ENCODE assay signal across 26 cellular contexts in the genomic region with DNA sequence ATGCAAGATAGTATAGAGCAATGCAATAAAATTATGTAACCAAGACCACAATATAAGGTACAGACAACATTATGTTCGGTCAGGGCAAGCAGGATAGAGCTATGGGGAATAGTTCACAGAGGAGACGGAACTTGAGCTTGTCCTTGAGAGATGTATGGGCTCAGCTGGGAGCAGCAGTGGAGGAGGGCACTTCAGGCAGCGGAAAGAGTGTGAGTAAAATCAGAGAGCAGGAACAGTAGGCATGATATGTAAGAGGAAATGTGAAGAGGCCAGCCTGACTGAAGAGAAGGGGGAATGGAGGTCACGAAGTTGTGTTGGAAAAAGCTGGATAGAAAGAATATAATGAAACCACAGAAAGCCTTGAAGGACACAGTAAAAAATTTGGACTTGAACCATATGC.
DNase-seq lines count a peak whose midpoint lies in the region; ATAC-seq and TF ChIP-seq lines count a peak whose summit lies in the region.
"Had no signal": no experiment of that assay in that cellular context is flagged by ENCODE, and none has a peak within 500 bp of the region (broad histone marks: within the 10 kb centered on the region; RNA-seq: fewer than 3 reads in every experiment).

No MANE protein-coding gene starts in this region.

- H3K27me3 Mint-ChIP-seq in WTC11 (ENCODE audit: low read depth) (no peaks in the 10 kb centered on the region), mesothelial cell of epicardium (ENCODE audit: low read depth) (no peaks in the 10 kb centered on the region), nephron progenitor cell (ENCODE audit: low read depth, poor library complexity) (peaks cover 8% of the 10 kb centered on the region)
- H3K27me3 Mint-ChIP-seq: CD4-positive, CD25-positive, alpha-beta regulatory T cell had no signal

- H3K36me3 Mint-ChIP-seq in WTC11, result no peaks in the 10 kb centered on the region
- H3K36me3 Mint-ChIP-seq in mesothelial cell of epicardium, result no peaks in the 10 kb centered on the region
- H3K36me3 Mint-ChIP-seq in nephron progenitor cell (ENCODE audit: low read depth), result no peaks in the 10 kb centered on the region
- H3K36me3 Mint-ChIP-seq: CD14-positive monocyte; CD4-positive, alpha-beta memory T cell; CD4-positive, CD25-positive, alpha-beta regulatory T cell; CD8-positive, alpha-beta memory T cell had no signal

- DNase-seq in cardiac muscle cell (ENCODE audit: low read depth in 1 of 2, low spot score in 1 of 2) (peak in 1 of 2 donors; percentile 78), left ventricle myocardium inferior (no peak), WTC11 (ENCODE audit: low spot score) (no peak), mesothelial cell of epicardium (ENCODE audit: low spot score in 2 of 2, unreplicated experiment in 2 of 2) (no peak), nephron progenitor cell (no peak), NOMO-1 (lab: John Stamatoyannopoulos, UW; ENCODE audit: unreplicated experiment in 2 of 2) (no peak), epidermal melanocyte (ENCODE audit: insufficient read length, low spot score) (no peak), NCI-H187 treated with DMSO at 0.1 percent for 48 hours (lab: John Stamatoyannopoulos, UW) (no peak)
- DNase-seq: AML-193; CD4-positive, alpha-beta memory T cell; CD4-positive, CD25-positive, alpha-beta regulatory T cell; CD8-positive, alpha-beta memory T cell; COR-L47; DMS 273 treated with DMSO at 0.1 percent for 48 hours; DMS153; DMS53; DMS79; DND-41; EL; GDM1 had no signal

- H3K36me3 ChIP-seq in cardiac muscle cell, result no peaks in the 10 kb centered on the region
- no peaks in the 10 kb centered on the region for H3K36me3 ChIP-seq in left ventricle myocardium inferior
- H3K36me3 ChIP-seq: BLaER1 treated with 17β-estradiol and CSF1 and Interleukin-3, amounts not matched to agents 10 nM and 100 nM had no signal

- peak; percentile 38; the same call in 1 of the 2 replicates for ATAC-seq in WTC11
- ATAC-seq: A549, GM12878 had no signal

- POLR2A ChIA-PET in WTC11 (lab: Charles Lee), result no interaction called here

- TF ChIP-seq CTCF in cardiac muscle cell (IDR thresholded peaks at IDR 0.05; ENCODE audit: low read depth, low read length) (no peak), left ventricle myocardium inferior (IDR thresholded peaks at IDR 0.05; ENCODE audit: borderline replicate concordance) (no peak), WTC11 (IDR thresholded peaks at IDR 0.05) (no peak), mesothelial cell of epicardium (IDR thresholded peaks at IDR 0.05; ENCODE audit: unreplicated experiment) (no peak), nephron progenitor cell (IDR thresholded peaks at IDR 0.05) (no peak)

- intact Hi-C loops in left ventricle myocardium inferior (cut with micrococcal nuclease), result no loop called here

- H3K27ac Mint-ChIP-seq in WTC11 (peak overlapping the region; percentile 30; the same call in 1 of the 2 replicates), mesothelial cell of epicardium (peak overlapping the region; percentile 32), nephron progenitor cell (peak overlapping the region; percentile 24)
- H3K27ac Mint-ChIP-seq: B cell; CD14-positive monocyte; CD4-positive, CD25-positive, alpha-beta regulatory T cell; CD8-positive, alpha-beta memory T cell had no signal

- H3K27me3 ChIP-seq in cardiac muscle cell (no peaks in the 10 kb centered on the region), left ventricle myocardium inferior (ENCODE audit: low read depth) (no peaks in the 10 kb centered on the region)
- H3K27me3 ChIP-seq: BLaER1 treated with 17β-estradiol and CSF1 and Interleukin-3, amounts not matched to agents 10 nM and 100 nM had no signal

- H3K9me3 ChIP-seq in cardiac muscle cell (ENCODE audit: low read depth), result no peaks in the 10 kb centered on the region
- H3K9me3 ChIP-seq in left ventricle myocardium inferior (replicated peaks), result no peaks in the 10 kb centered on the region
- H3K9me3 ChIP-seq: A549; BLaER1 treated with 17β-estradiol and CSF1 and Interleukin-3, amounts not matched to agents 10 nM and 100 nM had no signal

- H3K4me1 Mint-ChIP-seq in WTC11, result peaks cover 5% of the 10 kb centered on the region
- peaks cover 44% of the 10 kb centered on the region for H3K4me1 Mint-ChIP-seq in mesothelial cell of epicardium
- H3K4me1 Mint-ChIP-seq in nephron progenitor cell, result peaks cover 62% of the 10 kb centered on the region
- H3K4me1 Mint-ChIP-seq: B cell; CD14-positive monocyte; CD4-positive, alpha-beta memory T cell; CD4-positive, CD25-positive, alpha-beta regulatory T cell; CD8-positive, alpha-beta memory T cell had no signal

- H3K27ac ChIP-seq in cardiac muscle cell, result peak overlapping the region; percentile 48
- H3K27ac ChIP-seq in left ventricle myocardium inferior (replicated peaks), result no peak overlapping the region
- H3K27ac ChIP-seq: 22Rv1; A549; BLaER1 treated with 17β-estradiol and CSF1 and Interleukin-3, amounts not matched to agents 10 nM and 100 nM had no signal

- no peak overlapping the region for H3K4me3 ChIP-seq in cardiac muscle cell
- no peak overlapping the region for H3K4me3 ChIP-seq in left ventricle myocardium inferior
- H3K4me3 ChIP-seq: A549; BLaER1 treated with 17β-estradiol and CSF1 and Interleukin-3, amounts not matched to agents 10 nM and 100 nM; GM12878 had no signal

- H3K4me3 Mint-ChIP-seq in WTC11 (no peak overlapping the region), mesothelial cell of epicardium (no peak overlapping the region), nephron progenitor cell (peak overlapping the region; percentile 19)
- H3K4me3 Mint-ChIP-seq: B cell; CD4-positive, alpha-beta memory T cell; CD4-positive, CD25-positive, alpha-beta regulatory T cell; CD8-positive, alpha-beta memory T cell had no signal

- peaks cover 50% of the 10 kb centered on the region for H3K4me1 ChIP-seq in cardiac muscle cell (ENCODE audit: low read depth)
- no peaks in the 10 kb centered on the region for H3K4me1 ChIP-seq in left ventricle myocardium inferior
- H3K4me1 ChIP-seq: A549; BLaER1 treated with 17β-estradiol and CSF1 and Interleukin-3, amounts not matched to agents 10 nM and 100 nM had no signal

- CTCF ChIA-PET in WTC11 (lab: Charles Lee), result no interaction called here

- H3K9me3 Mint-ChIP-seq in WTC11, result no peaks in the 10 kb centered on the region
- no peaks in the 10 kb centered on the region for H3K9me3 Mint-ChIP-seq in mesothelial cell of epicardium
- peaks cover under 1% of the 10 kb centered on the region for H3K9me3 Mint-ChIP-seq in nephron progenitor cell
- H3K9me3 Mint-ChIP-seq: CD4-positive, alpha-beta memory T cell had no signal

TF ChIP-seq in WTC11, 78 proteins besides CTCF, POLR2A, EP300 and RAD21:
- TF ChIP-seq PRRX2 (CRISPR knock-in tag; IDR thresholded peaks at IDR 0.05), result no peak
- TF ChIP-seq MYBL2 (CRISPR knock-in tag; IDR thresholded peaks at IDR 0.05), result no peak
- no peak for TF ChIP-seq JAZF1 (CRISPR knock-in tag; IDR thresholded peaks at IDR 0.05)
- TF ChIP-seq CREM (CRISPR knock-in tag; IDR thresholded peaks at IDR 0.05), result no peak
- no peak for TF ChIP-seq ZNF219 (CRISPR knock-in tag; IDR thresholded peaks at IDR 0.05; ENCODE audit: borderline replicate concordance)
- no peak for TF ChIP-seq NFATC4 (CRISPR knock-in tag; IDR thresholded peaks at IDR 0.05)
- TF ChIP-seq ZNF423 (CRISPR knock-in tag; IDR thresholded peaks at IDR 0.05), result no peak
- TF ChIP-seq, protein P1, sequence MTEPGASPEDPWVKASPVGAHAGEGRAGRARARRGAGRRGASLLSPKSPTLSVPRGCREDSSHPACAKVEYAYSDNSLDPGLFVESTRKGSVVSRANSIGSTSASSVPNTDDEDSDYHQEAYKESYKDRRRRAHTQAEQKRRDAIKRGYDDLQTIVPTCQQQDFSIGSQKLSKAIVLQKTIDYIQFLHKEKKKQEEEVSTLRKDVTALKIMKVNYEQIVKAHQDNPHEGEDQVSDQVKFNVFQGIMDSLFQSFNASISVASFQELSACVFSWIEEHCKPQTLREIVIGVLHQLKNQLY (CRISPR knock-in tag; IDR thresholded peaks at IDR 0.05), result no peak
- no peak for TF ChIP-seq MXD4 (CRISPR knock-in tag; IDR thresholded peaks at IDR 0.05; ENCODE audit: borderline replicate concordance)
- TF ChIP-seq, protein P2, sequence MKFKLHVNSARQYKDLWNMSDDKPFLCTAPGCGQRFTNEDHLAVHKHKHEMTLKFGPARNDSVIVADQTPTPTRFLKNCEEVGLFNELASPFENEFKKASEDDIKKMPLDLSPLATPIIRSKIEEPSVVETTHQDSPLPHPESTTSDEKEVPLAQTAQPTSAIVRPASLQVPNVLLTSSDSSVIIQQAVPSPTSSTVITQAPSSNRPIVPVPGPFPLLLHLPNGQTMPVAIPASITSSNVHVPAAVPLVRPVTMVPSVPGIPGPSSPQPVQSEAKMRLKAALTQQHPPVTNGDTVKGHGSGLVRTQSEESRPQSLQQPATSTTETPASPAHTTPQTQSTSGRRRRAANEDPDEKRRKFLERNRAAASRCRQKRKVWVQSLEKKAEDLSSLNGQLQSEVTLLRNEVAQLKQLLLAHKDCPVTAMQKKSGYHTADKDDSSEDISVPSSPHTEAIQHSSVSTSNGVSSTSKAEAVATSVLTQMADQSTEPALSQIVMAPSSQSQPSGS (CRISPR knock-in tag; IDR thresholded peaks at IDR 0.05; ENCODE audit: borderline replicate concordance, low read depth), result no peak
- no peak for TF ChIP-seq E2F5 (CRISPR knock-in tag; IDR thresholded peaks at IDR 0.05)
- TF ChIP-seq TP53 (CRISPR knock-in tag; IDR thresholded peaks at IDR 0.05), result no peak
